Comparison of ENCODE assay signal across 8 cellular contexts in the genomic region with DNA sequence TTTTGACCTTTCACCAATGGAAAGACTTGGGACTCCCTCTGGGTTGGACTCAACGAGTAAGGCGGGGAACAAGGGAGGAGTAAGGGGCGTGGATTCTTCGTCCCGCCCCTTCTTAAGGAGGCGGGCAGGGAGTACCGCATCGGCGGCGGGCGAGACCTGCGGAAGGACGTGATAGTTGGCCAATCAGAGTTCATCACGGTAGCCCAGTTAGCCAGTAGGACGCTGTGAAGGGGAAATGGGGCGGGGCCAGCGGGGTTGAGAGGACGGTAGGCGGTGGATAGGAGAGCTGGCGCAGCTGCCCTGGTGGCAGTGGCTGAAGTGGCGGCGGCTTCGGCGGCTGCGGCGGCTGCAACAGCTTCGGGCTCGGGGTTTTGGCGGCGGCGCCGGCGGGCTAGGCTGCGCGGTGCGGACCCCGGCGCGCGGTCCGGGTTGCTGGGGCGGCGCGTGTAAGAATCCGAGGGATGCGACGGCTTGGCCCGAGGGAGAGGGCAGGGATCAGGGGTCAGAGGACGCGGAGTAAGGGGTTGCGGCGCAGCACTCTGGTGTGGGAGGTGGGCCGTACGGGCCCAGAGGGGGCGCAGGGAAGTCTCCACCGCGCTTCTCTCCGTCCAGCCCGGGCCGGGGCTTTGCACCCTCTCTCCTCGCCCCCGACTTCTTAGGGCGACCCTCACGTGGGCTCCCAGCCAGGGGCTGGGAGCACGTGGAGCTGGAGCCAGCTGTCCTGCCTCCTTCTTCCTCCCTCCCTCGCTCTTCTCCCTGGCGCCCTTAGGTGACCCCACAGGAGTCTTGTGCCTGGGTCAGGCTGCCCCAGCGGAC. TPM values are rescaled to one million over a fixed set of nuclear protein-coding genes. Genes with fewer than 3 reads are reported as not detected.
DNase-seq lines count a peak whose midpoint lies in the region; ATAC-seq and TF ChIP-seq lines count a peak whose summit lies in the region.

A gene (plus strand): TSS at position 284 of the 816 bp plus-strand sequence. CDS start 5,389 bp downstream, outside the sequence.

- ATAC-seq in HG02610 (IDR thresholded peaks at IDR 0.05; ENCODE audit: unreplicated experiment) = peak; percentile 91
- ATAC-seq in activated naive CD4-positive, alpha-beta T cell treated with anti-CD3 and anti-CD28 coated beads, Interleukin-2, amount 50 U/mL, for 72 hours = peak; percentile 92 to 94
- peak; percentile 97 for ATAC-seq in thoracic aorta (ENCODE audit: insufficient number of reproducible peaks, low FRiP score, low read depth)

- peaks cover 31% of the 10 kb centered on the region for H3K4me1 ChIP-seq in osteoblast (ENCODE audit: insufficient read depth, low read length)
- peaks cover 25 to 56% of the 10 kb centered on the region in 2 donors for H3K4me1 ChIP-seq in thoracic aorta (ENCODE audit: control insufficient read depth in 1 of 2, low read depth in 2 of 2)

- peak; percentile 98 for DNase-seq in GM06990 (ENCODE audit: extremely low read depth, insufficient read length)
- DNase-seq in NCI-H1092 treated with DMSO at 0.1 percent for 48 hours (lab: John Stamatoyannopoulos, UW) = peak; percentile 100
- peak; percentile 96 for DNase-seq in SKM-1 (lab: John Stamatoyannopoulos, UW; ENCODE audit: unreplicated experiment)
- DNase-seq in activated naive CD4-positive, alpha-beta T cell treated with anti-CD3 and anti-CD28 coated beads, Interleukin-2, amount 50 U/mL, for 72 hours (ENCODE audit: low spot score in 2 of 2) = peak; percentile 99 to 100
- peak; percentile 100 for DNase-seq in glomerular visceral epithelial cell (ENCODE audit: extremely low spot score)
- DNase-seq in osteoblast (ENCODE audit: insufficient read length, low spot score, missing footprints) = peak; percentile 98
- DNase-seq in thoracic aorta (ENCODE audit: low spot score) = peak; percentile 99

- H3K4me3 ChIP-seq in GM06990 (replicated peaks; ENCODE audit: low read depth, low read length) = peak within 1 kb of the TSS; percentile 97
- H3K4me3 ChIP-seq in osteoblast (ENCODE audit: insufficient read depth, low read length) = peak within 1 kb of the TSS; percentile 94
- H3K4me3 ChIP-seq in thoracic aorta = peak within 1 kb of the TSS; percentile 85

- H3K27me3 ChIP-seq in GM06990 (replicated peaks; ENCODE audit: control insufficient read depth, insufficient read depth, low read length) (no peaks in the 10 kb centered on the region), osteoblast (ENCODE audit: insufficient read depth, low read length) (no peaks in the 10 kb centered on the region), thoracic aorta (replicated peaks; ENCODE audit: insufficient read depth) (no peaks in the 10 kb centered on the region)

- H2AFZ ChIP-seq in osteoblast (ENCODE audit: low read length) = peak within 1 kb of the TSS; percentile 98

- peak within 1 kb of the TSS; percentile 92 for H3K4me2 ChIP-seq in osteoblast (ENCODE audit: insufficient read depth, low read length)

- H4K20me1 ChIP-seq in osteoblast (ENCODE audit: insufficient read depth, low read length) = no peaks in the 10 kb centered on the region

- TF ChIP-seq CTCF in GM06990 (IDR thresholded peaks at IDR 0.05; ENCODE audit: insufficient read depth, low read length, poor library complexity, severe bottlenecking) = peak; percentile 1
- TF ChIP-seq CTCF in osteoblast (IDR thresholded peaks at IDR 0.05; ENCODE audit: extremely low read depth, low read depth, low read length) = no peak
- TF ChIP-seq CTCF in thoracic aorta (IDR thresholded peaks at IDR 0.05) = no peak

- peaks cover 0 to 7% of the 10 kb centered on the region in 2 donors for H3K36me3 Mint-ChIP-seq in activated naive CD4-positive, alpha-beta T cell treated with anti-CD3 and anti-CD28 coated beads, Interleukin-2, amount 50 U/mL, for 72 hours

- H3K27ac ChIP-seq in osteoblast (ENCODE audit: low read depth, low read length) (peak within 1 kb of the TSS; percentile 88), thoracic aorta (peak within 1 kb of the TSS; percentile 84 to 91)

- H3K27ac Mint-ChIP-seq in activated naive CD4-positive, alpha-beta T cell treated with anti-CD3 and anti-CD28 coated beads, Interleukin-2, amount 50 U/mL, for 72 hours = peak within 1 kb of the TSS; percentile 87 to 93

- H3K36me3 ChIP-seq in GM06990 (ENCODE audit: control insufficient read depth, insufficient read depth, low read length) (no peaks in the 10 kb centered on the region), osteoblast (ENCODE audit: insufficient read depth, low read length) (no peaks in the 10 kb centered on the region), thoracic aorta (no peaks in the 10 kb centered on the region)

- H3K79me2 ChIP-seq in osteoblast (ENCODE audit: insufficient read depth, low read length) = peaks cover 11% of the 10 kb centered on the region

- H3K9me3 ChIP-seq in osteoblast (ENCODE audit: low read depth, low read length) (no peaks in the 10 kb centered on the region), thoracic aorta (no peaks in the 10 kb centered on the region)

- no peaks in the 10 kb centered on the region for H3K9me3 Mint-ChIP-seq in activated naive CD4-positive, alpha-beta T cell treated with anti-CD3 and anti-CD28 coated beads, Interleukin-2, amount 50 U/mL, for 72 hours

RNA-seq across cellular contexts. Expression of the gene that starts here (rescaled TPM):
- 100 to 1,000 TPM in 1 of 2 donors, 10 to 100 TPM in 1; 54.7 to 111 TPM for total RNA-seq in activated naive CD4-positive, alpha-beta T cell treated with anti-CD3 and anti-CD28 coated beads, Interleukin-2, amount 50 U/mL, for 72 hours
- 25.7 and 28.9 TPM in 2 replicates for total RNA-seq in osteoblast
- total RNA-seq in thoracic aorta = 10 to 100 TPM; 84.1 to 93.5 TPM

Comparison
In these comparisons a context has a peak if more than half of its experiments do, and no peak if none do; other contexts are left out.
1. Peak in every context shown above with its lines: DNase-seq, ATAC-seq, H3K4me3 ChIP-seq and H3K27ac ChIP-seq.